In genomic region chr12:68207276-68207675, GRCh38 we compare ENCODE assay signal across 19 cellular contexts. TPM values are rescaled to one million over a fixed set of nuclear protein-coding genes. Genes with fewer than 3 reads are reported as not detected.
DNase-seq lines count a peak whose midpoint lies in the region; ATAC-seq and TF ChIP-seq lines count a peak whose summit lies in the region.
"Had no signal": no experiment of that assay in that cellular context is flagged by ENCODE, and none has a peak within 500 bp of the region (broad histone marks: within the 10 kb centered on the region; RNA-seq: fewer than 3 reads in every experiment).

No MANE protein-coding gene starts in this region.

- ATAC-seq in HG03460 (IDR thresholded peaks at IDR 0.05; ENCODE audit: unreplicated experiment) = no peak
- ATAC-seq in SK-N-SH treated with all-trans-retinoic acid at 6 μM for 48 hours = no peak
- no peak for ATAC-seq in activated naive CD4-positive, alpha-beta T cell treated with anti-CD3 and anti-CD28 coated beads, Interleukin-2, amount 50 U/mL, for 72 hours

- intact Hi-C loops in head of caudate nucleus (cut with DNase I) = no loop called here

- DNase-seq in DMS 273 (lab: John Stamatoyannopoulos, UW; ENCODE audit: unreplicated experiment) = peak; percentile 52
- peak; percentile 70 for DNase-seq in NCI-H1105 (lab: John Stamatoyannopoulos, UW)
- DNase-seq in NCI-H2081 (lab: John Stamatoyannopoulos, UW) = peak; percentile 80 to 96
- peak; percentile 21 for DNase-seq in NCI-H345 treated with DMSO at 0.1 percent for 48 hours (lab: John Stamatoyannopoulos, UW; ENCODE audit: unreplicated experiment)
- no peak for DNase-seq in head of caudate nucleus
- no peak for DNase-seq in activated naive CD4-positive, alpha-beta T cell treated with anti-CD3 and anti-CD28 coated beads, Interleukin-2, amount 50 U/mL, for 72 hours (ENCODE audit: low spot score in 2 of 2)
- DNase-seq: ACHN; CD4-positive, alpha-beta T cell; H9; NCI-H526; SW 1271 had no signal

- no peak overlapping the region for H3K27ac Mint-ChIP-seq in activated naive CD4-positive, alpha-beta T cell treated with anti-CD3 and anti-CD28 coated beads, Interleukin-2, amount 50 U/mL, for 72 hours
- H3K27ac Mint-ChIP-seq: B cell; CD4-positive, alpha-beta T cell; H9; T-helper 2 cell treated with Interferon-gamma antibody and Interleukin-4, amounts not matched to agents 5 μg/mL and 100 μg/mL, for 36 hours had no signal

- H3K9me3 Mint-ChIP-seq in activated naive CD4-positive, alpha-beta T cell treated with anti-CD3 and anti-CD28 coated beads, Interleukin-2, amount 50 U/mL, for 72 hours = peaks cover 0 to 5% of the 10 kb centered on the region in 2 donors
- H3K9me3 Mint-ChIP-seq: H9; IgD-negative memory B cell; T-helper 2 cell treated with Interferon-gamma antibody and Interleukin-4, amounts not matched to agents 5 μg/mL and 100 μg/mL, for 36 hours had no signal

- no peaks in the 10 kb centered on the region for H3K36me3 Mint-ChIP-seq in activated naive CD4-positive, alpha-beta T cell treated with anti-CD3 and anti-CD28 coated beads, Interleukin-2, amount 50 U/mL, for 72 hours

TF ChIP-seq in SK-N-SH treated with all-trans-retinoic acid at 6 μM for 48 hours, 23 proteins besides CTCF, POLR2A, EP300 and RAD21:
- TF ChIP-seq ESRRG (CRISPR knock-in tag; IDR thresholded peaks at IDR 0.05) (no peak), ZFP3 (CRISPR knock-in tag; IDR thresholded peaks at IDR 0.05) (no peak), ISL1 (CRISPR knock-in tag; IDR thresholded peaks at IDR 0.05) (no peak), TOX (CRISPR knock-in tag; IDR thresholded peaks at IDR 0.05; ENCODE audit: borderline replicate concordance) (no peak), ZC3H10 (CRISPR knock-in tag; IDR thresholded peaks at IDR 0.05) (no peak), ZNF565 (CRISPR knock-in tag; conservative IDR thresholded peaks at IDR 0.05; ENCODE audit: low read depth) (no peak), CSRNP3 (CRISPR knock-in tag; IDR thresholded peaks at IDR 0.05) (no peak), TCF4 (CRISPR knock-in tag; IDR thresholded peaks at IDR 0.05; ENCODE audit: borderline replicate concordance) (no peak), PPARA (CRISPR knock-in tag; IDR thresholded peaks at IDR 0.05; ENCODE audit: borderline replicate concordance) (no peak), SNAI2 (CRISPR knock-in tag; IDR thresholded peaks at IDR 0.05) (no peak), RARB (CRISPR knock-in tag; IDR thresholded peaks at IDR 0.05) (no peak), POU6F1 (CRISPR knock-in tag; IDR thresholded peaks at IDR 0.05; ENCODE audit: borderline replicate concordance, low read depth) (no peak), OSR1 (CRISPR knock-in tag; IDR thresholded peaks at IDR 0.05) (no peak), CSDC2 (CRISPR knock-in tag; IDR thresholded peaks at IDR 0.05) (no peak), CREB5 (CRISPR knock-in tag; IDR thresholded peaks at IDR 0.05; ENCODE audit: low read depth) (no peak), ZFP30 (CRISPR knock-in tag; IDR thresholded peaks at IDR 0.05) (no peak), BACH2 (CRISPR knock-in tag; IDR thresholded peaks at IDR 0.05; ENCODE audit: borderline replicate concordance) (no peak), ARNTL (CRISPR knock-in tag; IDR thresholded peaks at IDR 0.05; ENCODE audit: borderline replicate concordance, low read depth) (no peak), GLIS3 (CRISPR knock-in tag; IDR thresholded peaks at IDR 0.05) (no peak), PATZ1 (CRISPR knock-in tag; IDR thresholded peaks at IDR 0.05; ENCODE audit: borderline replicate concordance) (no peak)

RNA-seq across cellular contexts. Expression of gene IL26, which starts 18.3 kb away (rescaled TPM):
- total RNA-seq in activated naive CD4-positive, alpha-beta T cell treated with anti-CD3 and anti-CD28 coated beads, Interleukin-2, amount 50 U/mL, for 72 hours = 1 to 10 TPM in 1 of 2 donors, not detected in 1; 8.3 TPM
- total RNA-seq: B cell, H9, HT1080, LHCN-M2, RPMI7951 had no signal

RNA-seq across cellular contexts. Expression of gene IL22, which starts 46.1 kb away (rescaled TPM):
- 1 to 10 TPM in 1 of 2 donors, not detected in 1; 8.4 TPM for total RNA-seq in activated naive CD4-positive, alpha-beta T cell treated with anti-CD3 and anti-CD28 coated beads, Interleukin-2, amount 50 U/mL, for 72 hours
- total RNA-seq: B cell; CD4-positive, alpha-beta T cell; H9; HT1080; LHCN-M2; RPMI7951 had no signal

RNA-seq across cellular contexts. Expression of gene IFNG, which starts 47.7 kb away (rescaled TPM):
- total RNA-seq in activated naive CD4-positive, alpha-beta T cell treated with anti-CD3 and anti-CD28 coated beads, Interleukin-2, amount 50 U/mL, for 72 hours = 10 to 100 TPM; 53.0 to 69.4 TPM
- total RNA-seq: B cell, H9, HT1080, LHCN-M2, RPMI7951 had no signal

Comparison
In these comparisons a context has a peak if more than half of its experiments do, and no peak if none do; other contexts are left out.
1. DNase-seq: peak in DMS 273 (single experiment), NCI-H1105 (single experiment), NCI-H2081 (2 of 2) and NCI-H345 treated with DMSO at 0.1 percent for 48 hours (single experiment); none in head of caudate nucleus (0 of 42) and activated naive CD4-positive, alpha-beta T cell treated with anti-CD3 and anti-CD28 coated beads, Interleukin-2, amount 50 U/mL, for 72 hours (0 of 2).